In genomic region chr6:27293436-27294152, GRCh38 we compare ENCODE assay signal across 10 cellular contexts. TPM values are rescaled to one million over a fixed set of nuclear protein-coding genes. Genes with fewer than 3 reads are reported as not detected.
DNase-seq lines count a peak whose midpoint lies in the region; ATAC-seq, FAIRE-seq and TF ChIP-seq lines count a peak whose summit lies in the region.
"Had no signal": no experiment of that assay in that cellular context is flagged by ENCODE, and none has a peak within 500 bp of the region (broad histone marks: within the 10 kb centered on the region; RNA-seq: fewer than 3 reads in every experiment).

No MANE protein-coding gene starts in this region.

- 37% methylated on average over 28 of the region's 28 CpGs for WGBS in K562 (ENCODE audit: insufficient coverage, low coverage, missing lambda C conversion rate)
- 15 to 25% methylated on average over 16 to 20 of the region's 28 CpGs for WGBS in mesodermal cell (ENCODE audit: insufficient coverage in 2 of 2), 2 experiments
- WGBS in lower leg skin, 2 donors, result 21 to 23% methylated on average over 28 of the region's 28 CpGs

- H3K4me3 ChIP-seq in MG63 (peak overlapping the region; percentile 59), K562 (peak overlapping the region; percentile 1; the same call in 1 of the 2 replicates), mesodermal cell (ENCODE audit: extremely low read depth, insufficient read depth, low read length, poor library complexity, severe bottlenecking) (peak overlapping the region; percentile 11), lower leg skin (ENCODE audit: low read depth, poor library complexity, severe bottlenecking) (no peak overlapping the region)

- H3K9me1 ChIP-seq in K562 (ENCODE audit: control insufficient read depth, insufficient read depth, low read length), result no peaks in the 10 kb centered on the region

- intact Hi-C loops in K562 (cut with micrococcal nuclease) (loop anchor here (2.0 to 10.0 kb wide), 5 partner anchors 13 to 391 kb away; partner anchors contain the start of gene ZNF184), lower leg skin (cut with DNase I; ENCODE audit: low total_unique reads) (no loop called here)

- no peaks in the 10 kb centered on the region for H3K79me2 ChIP-seq in K562 (ENCODE audit: control insufficient read depth, insufficient read depth, low read length)

- TF ChIP-seq POLR2A in K562 (conservative IDR thresholded peaks at IDR 0.05), result no peak
- no peak for TF ChIP-seq POLR2A in lower leg skin (IDR thresholded peaks at IDR 0.05)

- FAIRE-seq in K562 (lab: Jason Lieb, UNC), result no peak

- no peaks in the 10 kb centered on the region for H3K9me3 ChIP-seq in ES-I3 (ENCODE audit: control insufficient read depth, insufficient read depth, low read length)
- 0 out of 2 replicates have a peak, but pooled peaks cover 1% of the 10 kb centered on the region for H3K9me3 ChIP-seq in MG63
- H3K9me3 ChIP-seq in K562 (replicated peaks; ENCODE audit: control insufficient read depth, insufficient read depth, low read depth, low read length), result no peaks in the 10 kb centered on the region
- H3K9me3 ChIP-seq in mesodermal cell (ENCODE audit: control insufficient read depth, low read length), result no peaks in the 10 kb centered on the region

- TF ChIP-seq RAD21 in K562 (CRISPR knock-in tag; conservative IDR thresholded peaks at IDR 0.05 in 1 of 2, IDR thresholded peaks at IDR 0.05 in 1 of 2), result no peak

- H3K27me3 ChIP-seq in MG63 (no peaks in the 10 kb centered on the region), K562 (ENCODE audit: control insufficient read depth in 2 of 2, insufficient read depth in 2 of 2, low read length in 2 of 2) (no peaks in the 10 kb centered on the region)

- BruUV-seq in K562 (replicated peaks; lab: Mats Ljungman, UMichigan), result no TSS peak

- H3K4me2 ChIP-seq in K562 (ENCODE audit: insufficient read depth, low read length), result peak overlapping the region; percentile 27; the same call in 1 of the 2 replicates

- H3K27ac ChIP-seq in K562 (ENCODE audit: extremely low read depth, low read depth, low read length) (no peak overlapping the region), mesodermal cell (ENCODE audit: low read depth, low read length, severe bottlenecking) (no peak overlapping the region)

- H3K4me1 ChIP-seq in ES-I3 (ENCODE audit: insufficient read depth, low read length) (peaks cover 8% of the 10 kb centered on the region), K562 (replicated peaks in 1 of 2; ENCODE audit: control insufficient read depth in 2 of 2, insufficient read depth in 2 of 2, low read length in 2 of 2) (peaks cover 11 to 25% of the 10 kb centered on the region in 2 experiments; a peak in 3 of 5 replicates), mesodermal cell (ENCODE audit: control insufficient read depth, insufficient read depth, low read length, poor library complexity, severe bottlenecking) (peaks cover 16% of the 10 kb centered on the region)

- in situ Hi-C loops in K562 (cut with MboI), result no loop called here

- H3K9ac ChIP-seq in ES-I3 (ENCODE audit: low read depth, low read length) (peak overlapping the region; percentile 80; the same call in 1 of the 2 replicates), K562 (ENCODE audit: insufficient read depth in 1 of 2, low read depth in 2 of 2, low read length in 2 of 2) (no peak overlapping the region)

- CTCF ChIA-PET in K562 (lab: Yijun Ruan, JAX; ENCODE audit: low intra/inter-chr PET ratio), result no interaction called here

- no peak overlapping the region for H2AFZ ChIP-seq in K562 (ENCODE audit: low read depth, low read length)

- no peaks in the 10 kb centered on the region for H4K20me1 ChIP-seq in K562 (replicated peaks; ENCODE audit: control insufficient read depth, insufficient read depth, low read length)

- ATAC-seq in K562, result no peak
- ATAC-seq in HG02763 (IDR thresholded peaks at IDR 0.05; ENCODE audit: unreplicated experiment), result no peak
- no peak for ATAC-seq in GM19324 (IDR thresholded peaks at IDR 0.05; ENCODE audit: low FRiP score, unreplicated experiment)

- POLR2A ChIA-PET in K562 (lab: Yijun Ruan, JAX), result interaction anchor here (1.0 to 2.4 kb wide), 4 partner anchors 11 to 185 kb away, joined by 3 to 6 read pairs (median 4); a partner anchor contains a TSS

- H3K36me3 ChIP-seq in ES-I3 (ENCODE audit: insufficient read depth, low read length) (no peaks in the 10 kb centered on the region), MG63 (no peaks in the 10 kb centered on the region), K562 (ENCODE audit: control insufficient read depth, insufficient read depth, low read length) (no peaks in the 10 kb centered on the region), mesodermal cell (ENCODE audit: control insufficient read depth, insufficient read depth, low read length) (no peaks in the 10 kb centered on the region)

- DNase-seq in MG63 (peak; percentile 87), K562 (ENCODE audit: extremely low read depth in 1 of 4, low spot score in 3 of 4) (peak; percentile 32 to 81 (median 52)), lower leg skin (ENCODE audit: low spot score in 2 of 2) (no peak), inferior parietal cortex (ENCODE audit: extremely low spot score) (no peak)
- DNase-seq: activated CD4-positive, alpha-beta memory T cell treated with anti-CD3 and anti-CD28 coated beads for 36 hours; NCI-H2171 treated with DMSO at 0.1 percent for 48 hours had no signal

- TF ChIP-seq CTCF in K562 (IDR thresholded peaks at IDR 0.05 in 2 of 3, conservative IDR thresholded peaks at IDR 0.05 in 1 of 3; ENCODE audit: insufficient read depth in 2 of 3, low read depth in 1 of 3, low read length in 3 of 3), result no peak
- no peak for TF ChIP-seq CTCF in lower leg skin (IDR thresholded peaks at IDR 0.05)

- peak; percentile 68 for TF ChIP-seq EP300 in K562 (IDR thresholded peaks at IDR 0.05; ENCODE audit: low read length)

TF ChIP-seq in K562, 482 proteins besides CTCF, POLR2A, EP300 and RAD21 (continues in another document):
- TF ChIP-seq NR2F6 (CRISPR knock-in tag; IDR thresholded peaks at IDR 0.05), result no peak
- no peak for TF ChIP-seq ZBED1 (IDR thresholded peaks at IDR 0.05)
- peak; percentile 33 for TF ChIP-seq ATF7 (IDR thresholded peaks at IDR 0.05)
- TF ChIP-seq PHF8 (IDR thresholded peaks at IDR 0.05; ENCODE audit: borderline replicate concordance, low read length), result no peak
- TF ChIP-seq RUNX1 (IDR thresholded peaks at IDR 0.05; ENCODE audit: low read depth), result no peak
- TF ChIP-seq ZNF707 (CRISPR knock-in tag; conservative IDR thresholded peaks at IDR 0.05), result no peak
- TF ChIP-seq RBBP5 (IDR thresholded peaks at IDR 0.05; ENCODE audit: borderline replicate concordance, insufficient read depth, low read length, poor library complexity, severe bottlenecking), result no peak
- peak; percentile 31; the same call in 1 of the 2 replicates for TF ChIP-seq RB1 (IDR thresholded peaks at IDR 0.05; ENCODE audit: low read depth)

RNA-seq across cellular contexts. Expression of gene POM121L2, which starts 18.5 kb away (rescaled TPM):
- total RNA-seq in MG63 (2014; rRNA removed; shearing (Covaris generic); ENCODE audit: low replicate concordance), result not detected in 2 replicates
- total RNA-seq in K562 (2011; cell fraction: chromatin; rRNA removed; ENCODE audit: low replicate concordance), result not detected in 2 replicates
- not detected in 2 replicates for total RNA-seq in K562 (2011; cell fraction: nucleolus; rRNA removed)
- total RNA-seq in K562 (2011; cell fraction: nucleoplasm; rRNA removed), result not detected in 2 replicates
- total RNA-seq in K562 (2014; rRNA removed), result not detected in 2 replicates
- not detected in 2 replicates for total RNA-seq in K562 (2014; rRNA removed; fragmentation: Illumina TruSeq; extraction: Trizol)
- not detected in 2 replicates for total RNA-seq in K562 (2015; rRNA removed; fragmentation: Illumina TruSeq; extraction: Trizol)
- total RNA-seq in K562 (2021), result not detected in 2 replicates
- not detected in 2 replicates for polyA plus RNA-seq in K562 (2011; rRNA removed)
- polyA plus RNA-seq in K562 (2011; cell fraction: cytosol; rRNA removed), result not detected in 2 replicates
- polyA plus RNA-seq in K562 (2011; cell fraction: nucleus; rRNA removed), result not detected in 2 replicates
- polyA plus RNA-seq in K562 (2012), result 0.22 and 0.40 TPM in 2 replicates
- polyA plus RNA-seq in K562 (2014; fragmentation: Illumina TruSeq; extraction: Trizol), result not detected in 2 replicates
- polyA plus RNA-seq in K562 (2014; fragmentation: Nextera tagmentation; extraction: Ambion mirVana), result under 1 TPM; 0.23 to 0.45 TPM
- not detected in 2 replicates for polyA plus RNA-seq in K562 (2014; rRNA removed)
- not detected in 2 replicates for polyA minus RNA-seq in K562 (2011; rRNA and poly(A)+ RNA removed)
- polyA minus RNA-seq in K562 (2011; cell fraction: cytosol; rRNA and poly(A)+ RNA removed), result not detected in 2 replicates
- not detected in 2 replicates for polyA minus RNA-seq in K562 (2011; cell fraction: nucleus; rRNA and poly(A)+ RNA removed)
- not detected for polyA plus RNA-seq in mesodermal cell (2013, experiment 1 of 2)
- polyA plus RNA-seq in mesodermal cell (2013, experiment 2 of 2), result not detected
- total RNA-seq in lower leg skin, result not detected
- total RNA-seq: activated CD4-positive, alpha-beta memory T cell treated with anti-CD3 and anti-CD28 coated beads for 36 hours had no signal

RNA-seq across cellular contexts. Expression of gene PRSS16, which starts 46.1 kb away (rescaled TPM):
- 0.33 TPM in 1 of 2 replicates, not detected in the other for total RNA-seq in MG63 (2014; rRNA removed; shearing (Covaris generic); ENCODE audit: low replicate concordance)
- total RNA-seq in K562 (2011; cell fraction: chromatin; rRNA removed; ENCODE audit: low replicate concordance), result 14.9 and 15.6 TPM in 2 replicates
- 14.3 and 15.8 TPM in 2 replicates for total RNA-seq in K562 (2011; cell fraction: nucleolus; rRNA removed)
- total RNA-seq in K562 (2011; cell fraction: nucleoplasm; rRNA removed), result 19.4 and 34.7 TPM in 2 replicates
- 4.9 and 7.5 TPM in 2 replicates for total RNA-seq in K562 (2014; rRNA removed)
- 2.8 and 4.5 TPM in 2 replicates for total RNA-seq in K562 (2014; rRNA removed; fragmentation: Illumina TruSeq; extraction: Trizol)
- total RNA-seq in K562 (2015; rRNA removed; fragmentation: Illumina TruSeq; extraction: Trizol), result 4.6 and 5.7 TPM in 2 replicates
- total RNA-seq in K562 (2021), result 12.1 and 12.7 TPM in 2 replicates
- polyA plus RNA-seq in K562 (2011; rRNA removed), result 19.3 and 29.6 TPM in 2 replicates
- 32.3 and 43.3 TPM in 2 replicates for polyA plus RNA-seq in K562 (2011; cell fraction: cytosol; rRNA removed)
- 50.1 and 60.0 TPM in 2 replicates for polyA plus RNA-seq in K562 (2011; cell fraction: nucleus; rRNA removed)
- polyA plus RNA-seq in K562 (2012), result 15.6 and 44.4 TPM in 2 replicates
- 13.1 and 17.4 TPM in 2 replicates for polyA plus RNA-seq in K562 (2014; fragmentation: Illumina TruSeq; extraction: Trizol)
- 10 to 100 TPM; 12.0 to 13.5 TPM for polyA plus RNA-seq in K562 (2014; fragmentation: Nextera tagmentation; extraction: Ambion mirVana)
- polyA plus RNA-seq in K562 (2014; rRNA removed), result 21.3 and 21.8 TPM in 2 replicates
- polyA minus RNA-seq in K562 (2011; rRNA and poly(A)+ RNA removed), result 9.2 and 12.7 TPM in 2 replicates
- polyA minus RNA-seq in K562 (2011; cell fraction: cytosol; rRNA and poly(A)+ RNA removed), result 5.9 and 6.6 TPM in 2 replicates
- polyA minus RNA-seq in K562 (2011; cell fraction: nucleus; rRNA and poly(A)+ RNA removed), result 9.0 and 19.1 TPM in 2 replicates
- 1.4 TPM for polyA plus RNA-seq in mesodermal cell (2013, experiment 1 of 2)
- 1.5 TPM for polyA plus RNA-seq in mesodermal cell (2013, experiment 2 of 2)
- 10 to 100 TPM; 11.2 to 13.5 (median 12.0) TPM for total RNA-seq in lower leg skin

Comparison
In these comparisons a context has a peak if more than half of its experiments do, and no peak if none do; other contexts are left out.
1. DNase-seq: peak in MG63 (single experiment) and K562 (4 of 4); none in lower leg skin (0 of 2) and inferior parietal cortex (single experiment).